In genomic region chr6:53795254-53795701, GRCh38 we compare ENCODE assay signal across 8 cellular contexts. TPM values are rescaled to one million over a fixed set of nuclear protein-coding genes. Genes with fewer than 3 reads are reported as not detected.
A peak's percentile ranks its signal among the peaks of the same experiment; 100 is the strongest.
DNase-seq lines count a peak whose midpoint lies in the region; ATAC-seq and TF ChIP-seq lines count a peak whose summit lies in the region.

No MANE protein-coding gene starts in this region.

- H3K27ac Mint-ChIP-seq in naive B cell, result peak overlapping the region in 3 of 6 donors; percentile 22 to 96 (median 68)

- no peaks in the 10 kb centered on the region for H3K27me3 Mint-ChIP-seq in naive B cell

- peaks cover 0 to 1% (median 0%) of the 10 kb centered on the region in 7 donors for H3K9me3 Mint-ChIP-seq in naive B cell

- H3K4me1 Mint-ChIP-seq in naive B cell, result peaks cover 29 to 33% (median 32%) of the 10 kb centered on the region in 3 donors

- 0 out of 2 replicates have a peak, but pooled peaks cover 3% of the 10 kb centered on the region for H3F3A ChIP-seq in OCI-LY1 (ENCODE audit: insufficient read depth, low read length)

- H4K20me1 ChIP-seq in OCI-LY1 (ENCODE audit: insufficient read depth, low read length), result no peaks in the 10 kb centered on the region

- H3K9ac ChIP-seq in OCI-LY1 (ENCODE audit: low read length), result peak overlapping the region; percentile 66

- peak; percentile 25 for DNase-seq in effector CD8-positive, alpha-beta T cell (lab: John Stamatoyannopoulos, UW)
- DNase-seq in naive B cell (no peak), NK-92 (lab: John Stamatoyannopoulos, UW; ENCODE audit: unreplicated experiment) (no peak), GM20000 (ENCODE audit: low spot score) (no peak)

- H3K27ac ChIP-seq in OCI-LY1 (ENCODE audit: low read depth, low read length, poor library complexity, severe bottlenecking), result no peak overlapping the region

- no peaks in the 10 kb centered on the region for H3K79me2 ChIP-seq in OCI-LY1 (ENCODE audit: insufficient read depth, low read length)

- no peaks in the 10 kb centered on the region for H3K9me3 ChIP-seq in OCI-LY1 (ENCODE audit: low read length)

- H3K9me2 ChIP-seq in OCI-LY1 (ENCODE audit: low read depth, low read length), result no peaks in the 10 kb centered on the region

- H3K4me1 ChIP-seq in OCI-LY1 (ENCODE audit: insufficient read depth, low read length, severe bottlenecking), result peaks cover 25% of the 10 kb centered on the region

- H3K27me3 ChIP-seq in OCI-LY1 (ENCODE audit: insufficient read depth, low read length), result no peaks in the 10 kb centered on the region

- ATAC-seq in HG02642 (IDR thresholded peaks at IDR 0.05; ENCODE audit: poor library complexity, unreplicated experiment) (peak; percentile 13), naive B cell (ENCODE audit: low read depth in 2 of 2) (no peak), GM19455 (IDR thresholded peaks at IDR 0.05; ENCODE audit: unreplicated experiment) (no peak)

- H3K36me3 Mint-ChIP-seq in naive B cell, result no peaks in the 10 kb centered on the region

- H3K4me2 ChIP-seq in OCI-LY1 (ENCODE audit: low read length), result peak overlapping the region; percentile 77

- H3K4me3 ChIP-seq in GM08714 (ENCODE audit: low read length) (peak overlapping the region; percentile 94), OCI-LY1 (ENCODE audit: low read depth, low read length, poor library complexity, severe bottlenecking) (peak overlapping the region; percentile 72)

- no peak overlapping the region for H2AFZ ChIP-seq in OCI-LY1 (ENCODE audit: low read length)

- peak overlapping the region; percentile 97 to 99 (median 98) for H3K4me3 Mint-ChIP-seq in naive B cell

- TF ChIP-seq CTCF in OCI-LY1 (IDR thresholded peaks at IDR 0.05; ENCODE audit: low read length), result no peak
- no peak for TF ChIP-seq CTCF in GM20000 (IDR thresholded peaks at IDR 0.05; ENCODE audit: extremely low read depth, missing control alignments)

- H3K36me3 ChIP-seq in OCI-LY1 (ENCODE audit: insufficient read depth, low read length), result no peaks in the 10 kb centered on the region; the same call in 1 of the 2 replicates

RNA-seq across cellular contexts. Expression of gene LRRC1, which starts 0.5 kb away (rescaled TPM):
- polyA plus RNA-seq in naive B cell (ENCODE audit: low read depth in 6 of 6), result 1 to 10 TPM; 1.8 to 7.1 (median 3.7) TPM
